ENCODE assay signal across 1 cellular context in the genomic region with DNA sequence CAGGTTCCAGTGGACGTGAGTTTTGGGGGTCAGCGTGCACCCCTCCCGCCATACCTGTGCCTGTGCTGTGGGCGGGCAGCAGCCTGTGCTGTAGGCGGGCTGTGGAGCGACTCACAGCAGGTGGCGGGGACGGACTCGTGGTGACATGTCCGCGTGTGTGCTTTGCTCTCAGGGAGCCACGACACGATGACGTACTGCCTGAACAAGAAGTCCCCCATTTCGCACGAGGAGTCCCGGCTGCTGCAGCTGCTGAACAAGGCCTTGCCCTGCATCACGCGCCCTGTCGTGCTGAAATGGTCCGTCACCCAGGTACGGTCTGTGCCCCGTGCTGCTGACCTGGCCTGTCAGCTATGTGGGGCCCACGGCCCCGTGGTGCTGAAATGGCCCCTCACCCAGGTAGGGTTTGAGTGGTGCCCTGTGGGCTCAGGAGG.
TF ChIP-seq lines count a peak whose summit lies in the region.

No MANE protein-coding gene starts in this region.

TF ChIP-seq in K562, 482 proteins besides CTCF, POLR2A, EP300 and RAD21:
- TF ChIP-seq NFATC3 (IDR thresholded peaks at IDR 0.05) (no peak), KLF13 (tag; IDR thresholded peaks at IDR 0.05; ENCODE audit: borderline replicate concordance, low read depth) (no peak), POLR2G (IDR thresholded peaks at IDR 0.05; ENCODE audit: low read depth, low read length) (peak; percentile 38; the same call in 1 of the 2 replicates), RBFOX2 (IDR thresholded peaks at IDR 0.05; ENCODE audit: low read depth, low read length) (peak; percentile 45; the same call in 1 of the 2 replicates)
- TF ChIP-seq, protein P1, sequence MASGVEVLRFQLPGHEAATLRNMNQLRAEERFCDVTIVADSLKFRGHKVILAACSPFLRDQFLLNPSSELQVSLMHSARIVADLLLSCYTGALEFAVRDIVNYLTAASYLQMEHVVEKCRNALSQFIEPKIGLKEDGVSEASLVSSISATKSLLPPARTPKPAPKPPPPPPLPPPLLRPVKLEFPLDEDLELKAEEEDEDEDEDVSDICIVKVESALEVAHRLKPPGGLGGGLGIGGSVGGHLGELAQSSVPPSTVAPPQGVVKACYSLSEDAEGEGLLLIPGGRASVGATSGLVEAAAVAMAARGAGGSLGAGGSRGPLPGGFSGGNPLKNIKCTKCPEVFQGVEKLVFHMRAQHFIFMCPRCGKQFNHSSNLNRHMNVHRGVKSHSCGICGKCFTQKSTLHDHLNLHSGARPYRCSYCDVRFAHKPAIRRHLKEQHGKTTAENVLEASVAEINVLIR (CRISPR knock-in tag; IDR thresholded peaks at IDR 0.05): no peak
